In the genomic region with DNA sequence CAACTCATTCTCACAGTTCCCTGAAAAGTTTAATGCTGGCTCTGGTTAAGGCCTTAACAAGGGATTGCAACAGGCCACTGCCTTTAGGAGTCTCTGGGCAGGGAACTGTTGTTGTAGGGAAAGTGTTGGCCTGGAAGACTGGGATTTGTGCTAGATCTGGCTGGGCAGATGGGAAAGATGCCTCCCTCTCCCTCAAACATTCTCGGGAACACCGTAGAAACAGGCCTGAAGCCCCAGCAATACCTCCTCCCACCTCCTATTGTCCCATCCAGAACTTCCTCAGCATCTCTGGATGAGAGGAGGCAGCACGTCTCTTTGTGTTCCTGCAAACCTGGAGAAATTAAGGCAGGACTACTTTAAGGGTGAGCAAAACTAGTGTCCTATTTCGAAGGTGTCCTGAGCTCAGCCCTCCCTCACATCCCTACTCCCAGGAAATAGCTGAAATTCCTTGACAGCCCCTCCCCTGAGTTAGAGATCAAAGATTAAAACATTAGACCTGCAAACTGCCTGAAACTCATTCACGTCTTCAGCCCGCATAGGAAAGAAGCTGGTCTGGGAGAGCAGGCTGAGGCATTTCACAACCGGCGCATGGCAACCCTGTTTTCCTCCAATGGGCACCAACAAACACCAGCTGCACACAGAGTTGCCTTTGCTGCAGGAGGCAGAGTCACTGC, we compare ENCODE assay signal across 8 cellular contexts. TPM values are rescaled to one million over a fixed set of nuclear protein-coding genes. Genes with fewer than 3 reads are reported as not detected.
DNase-seq lines count a peak whose midpoint lies in the region; ATAC-seq and TF ChIP-seq lines count a peak whose summit lies in the region.

No MANE protein-coding gene starts in this region.

- H3K9me3 ChIP-seq in OCI-LY1 (ENCODE audit: low read length), result no peaks in the 10 kb centered on the region
- H3K9me3 ChIP-seq in esophagus squamous epithelium, result no peaks in the 10 kb centered on the region
- no peaks in the 10 kb centered on the region for H3K9me3 ChIP-seq in CD4-positive, alpha-beta memory T cell (ENCODE audit: control insufficient read depth in 1 of 2, low read length in 2 of 2)
- no peaks in the 10 kb centered on the region for H3K9me3 ChIP-seq in effector memory CD4-positive, alpha-beta T cell (ENCODE audit: control insufficient read depth, low read length)

- H3K4me1 ChIP-seq in OCI-LY1 (ENCODE audit: insufficient read depth, low read length, severe bottlenecking) (peaks cover 81% of the 10 kb centered on the region), esophagus squamous epithelium (peaks cover 7 to 42% (median 22%) of the 10 kb centered on the region in 3 donors)
- peaks cover 25% of the 10 kb centered on the region for H3K4me1 ChIP-seq in CD4-positive, alpha-beta memory T cell (ENCODE audit: insufficient read depth, low read length)
- peaks cover 11% of the 10 kb centered on the region for H3K4me1 ChIP-seq in effector memory CD4-positive, alpha-beta T cell (ENCODE audit: control insufficient read depth, insufficient read depth, low read length, poor library complexity, severe bottlenecking)

- H3K9me2 ChIP-seq in OCI-LY1 (ENCODE audit: low read depth, low read length), result no peaks in the 10 kb centered on the region

- peak in 1 of 4 donors; percentile 9 for TF ChIP-seq POLR2A in esophagus squamous epithelium (IDR thresholded peaks at IDR 0.05)

- H3K27ac ChIP-seq in OCI-LY1 (ENCODE audit: low read depth, low read length, poor library complexity, severe bottlenecking) (peak overlapping the region; percentile 82), esophagus squamous epithelium (peak overlapping the region; percentile 48 to 87 (median 70))
- no peak overlapping the region for H3K27ac ChIP-seq in CD4-positive, alpha-beta memory T cell (ENCODE audit: low read depth, low read length)
- no peak overlapping the region for H3K27ac ChIP-seq in effector memory CD4-positive, alpha-beta T cell (ENCODE audit: insufficient read depth, low read length, poor library complexity, severe bottlenecking)

- H3K27me3 Mint-ChIP-seq in CD4-positive, alpha-beta memory T cell, result no peaks in the 10 kb centered on the region

- POLR2A ChIA-PET in CD4-positive, alpha-beta memory T cell (lab: Charles Lee; ENCODE audit: partially characterized antibody), result no interaction called here

- H3K27me3 ChIP-seq in OCI-LY1 (ENCODE audit: insufficient read depth, low read length) (no peaks in the 10 kb centered on the region), esophagus squamous epithelium (no peaks in the 10 kb centered on the region)
- H3K27me3 ChIP-seq in CD4-positive, alpha-beta memory T cell (ENCODE audit: insufficient read depth, low read length), result no peaks in the 10 kb centered on the region
- no peaks in the 10 kb centered on the region for H3K27me3 ChIP-seq in effector memory CD4-positive, alpha-beta T cell (replicated peaks; ENCODE audit: control insufficient read depth, insufficient read depth, low read length, poor library complexity, severe bottlenecking)

- DNase-seq in ELF-1 (ENCODE audit: low read depth, low spot score) (peak; percentile 89), esophagus squamous epithelium (lab: John Stamatoyannopoulos, UW) (no peak), omental fat pad (ENCODE audit: low spot score) (no peak), NCI-H146 (lab: John Stamatoyannopoulos, UW) (no peak), NCI-H2107 (lab: John Stamatoyannopoulos, UW) (no peak)
- no peak for DNase-seq in CD4-positive, alpha-beta memory T cell
- no peak for DNase-seq in effector memory CD4-positive, alpha-beta T cell

- no peaks in the 10 kb centered on the region for H3K36me3 Mint-ChIP-seq in CD4-positive, alpha-beta memory T cell

- peak overlapping the region; percentile 50 for H3K4me3 ChIP-seq in OCI-LY1 (ENCODE audit: low read depth, low read length, poor library complexity, severe bottlenecking)
- peak overlapping the region in 1 of 4 donors; percentile 9 for H3K4me3 ChIP-seq in esophagus squamous epithelium
- H3K4me3 ChIP-seq in CD4-positive, alpha-beta memory T cell (ENCODE audit: low read length in 2 of 2), result no peak overlapping the region
- no peak overlapping the region for H3K4me3 ChIP-seq in effector memory CD4-positive, alpha-beta T cell (ENCODE audit: insufficient read depth, low read depth, low read length, poor library complexity, severe bottlenecking)

- H3K27ac Mint-ChIP-seq in CD4-positive, alpha-beta memory T cell, result no peak overlapping the region

- no peaks in the 10 kb centered on the region for H4K20me1 ChIP-seq in OCI-LY1 (ENCODE audit: insufficient read depth, low read length)

- CTCF ChIA-PET in CD4-positive, alpha-beta memory T cell (lab: Charles Lee; ENCODE audit: partially characterized antibody), result interaction anchor here (1.1 kb wide), 1 partner anchor 113 kb away, joined by 3 read pairs; no protein-coding TSS in a partner anchor

- H3F3A ChIP-seq in OCI-LY1 (ENCODE audit: insufficient read depth, low read length), result no peaks in the 10 kb centered on the region

- WGBS in esophagus squamous epithelium, 2 donors, result 42 to 53% methylated on average over 7 to 8 of the region's 8 CpGs

- no peaks in the 10 kb centered on the region for H3K9me3 Mint-ChIP-seq in CD4-positive, alpha-beta memory T cell

- intact Hi-C loops in esophagus squamous epithelium (cut with DNase I), result no loop called here
- intact Hi-C loops in CD4-positive, alpha-beta memory T cell (cut with micrococcal nuclease), result no loop called here

- H3K36me3 ChIP-seq in OCI-LY1 (ENCODE audit: insufficient read depth, low read length) (no peaks in the 10 kb centered on the region), esophagus squamous epithelium (no peaks in the 10 kb centered on the region)
- no peaks in the 10 kb centered on the region for H3K36me3 ChIP-seq in CD4-positive, alpha-beta memory T cell (ENCODE audit: insufficient read depth, low read length)
- H3K36me3 ChIP-seq in effector memory CD4-positive, alpha-beta T cell (ENCODE audit: control insufficient read depth, insufficient read depth, low read length), result no peaks in the 10 kb centered on the region

- no peak overlapping the region for H2AFZ ChIP-seq in OCI-LY1 (ENCODE audit: low read length)

- peak overlapping the region; percentile 55; the same call in 1 of the 2 replicates for H3K4me2 ChIP-seq in OCI-LY1 (ENCODE audit: low read length)

- peak; percentile 85 for ATAC-seq in omental fat pad (ENCODE audit: low FRiP score)

- H3K9ac ChIP-seq in OCI-LY1 (ENCODE audit: low read length), result peak overlapping the region; percentile 52; the same call in 1 of the 2 replicates

- TF ChIP-seq CTCF in OCI-LY1 (IDR thresholded peaks at IDR 0.05; ENCODE audit: low read length) (no peak), esophagus squamous epithelium (IDR thresholded peaks at IDR 0.05) (no peak), omental fat pad (IDR thresholded peaks at IDR 0.05) (no peak)

- H3K4me1 Mint-ChIP-seq in CD4-positive, alpha-beta memory T cell, result peaks cover 16 to 26% (median 20%) of the 10 kb centered on the region in 4 donors

- no peaks in the 10 kb centered on the region for H3K79me2 ChIP-seq in OCI-LY1 (ENCODE audit: insufficient read depth, low read length)

- no peak overlapping the region for H3K4me3 Mint-ChIP-seq in CD4-positive, alpha-beta memory T cell

RNA-seq across cellular contexts. Expression of gene MAP3K8, which starts 10.9 kb away (rescaled TPM):
- total RNA-seq in esophagus squamous epithelium, result 10 to 100 TPM in 3 of 4 donors, 1 to 10 TPM in 1; 9.4 to 20.6 (median 17.9) TPM
- 100 to 1,000 TPM in 2 of 4 donors, 10 to 100 TPM in 2; 52.3 to 113 (median 78.9) TPM for total RNA-seq in omental fat pad
- 1 to 10 TPM; 5.5 to 6.5 TPM for total RNA-seq in CD4-positive, alpha-beta memory T cell
- polyA plus RNA-seq in CD4-positive, alpha-beta memory T cell, result 1 to 10 TPM; 2.7 to 5.9 TPM

Comparison
In these comparisons a context has a peak if more than half of its experiments do, and no peak if none do; other contexts are left out.
1. H3K27ac ChIP-seq: peak in OCI-LY1 (single experiment) and esophagus squamous epithelium (4 of 4); none in CD4-positive, alpha-beta memory T cell (single experiment) and effector memory CD4-positive, alpha-beta T cell (single experiment).